ENCODE assay signal across 23 cellular contexts in the genomic region with DNA sequence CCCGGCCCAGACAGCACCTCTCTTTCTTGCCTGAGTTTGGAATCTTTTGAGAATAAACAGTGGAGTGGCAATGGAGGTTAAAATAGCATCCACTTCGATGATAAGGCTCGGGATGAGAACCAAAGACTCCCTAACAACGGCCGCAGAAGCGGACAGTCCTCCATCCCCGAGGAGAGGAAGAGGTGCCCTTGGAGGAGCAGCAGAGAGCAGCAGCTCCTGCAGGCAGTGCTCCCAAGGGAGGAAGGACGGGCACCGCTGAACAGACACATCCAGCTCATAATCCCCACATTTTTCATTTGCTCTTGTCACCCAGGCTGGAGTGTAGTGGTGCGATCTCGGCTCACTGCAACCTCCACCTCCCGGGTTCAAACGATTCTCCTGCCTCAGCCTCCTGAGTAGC.
DNase-seq lines count a peak whose midpoint lies in the region; ATAC-seq, FAIRE-seq and TF ChIP-seq lines count a peak whose summit lies in the region.
"Had no signal": no experiment of that assay in that cellular context is flagged by ENCODE, and none has a peak within 500 bp of the region (broad histone marks: within the 10 kb centered on the region; RNA-seq: fewer than 3 reads in every experiment).

No MANE protein-coding gene starts in this region.

- no peak for ATAC-seq in K562
- ATAC-seq: CD8-positive, alpha-beta T cell; GM12878 had no signal

- H3K79me1 ChIP-seq in neuronal stem cell (ENCODE audit: low read depth, low read length), result no peaks in the 10 kb centered on the region

- in situ Hi-C loops in K562 (cut with MboI) (no loop called here), ACHN (cut with HindIII; ENCODE audit: low pct_ligation_motif_present, low pct_unique_long_range_greater_than_20kb, low sequenced_read_pairs) (no loop called here)

- H3K4ac ChIP-seq in neuronal stem cell (ENCODE audit: low read length), result no peak overlapping the region

- H4K20me1 ChIP-seq in K562 (replicated peaks; ENCODE audit: control insufficient read depth, insufficient read depth, low read length), result no peaks in the 10 kb centered on the region

- TF ChIP-seq CTCF in K562 (IDR thresholded peaks at IDR 0.05 in 2 of 3, conservative IDR thresholded peaks at IDR 0.05 in 1 of 3; ENCODE audit: insufficient read depth in 2 of 3, low read depth in 1 of 3, low read length in 3 of 3), result no peak

- H3K79me2 ChIP-seq in K562 (ENCODE audit: control insufficient read depth, insufficient read depth, low read length), result no peaks in the 10 kb centered on the region

- peak; percentile 12 for DNase-seq in activated CD4-positive, CD25-positive, alpha-beta regulatory T cell treated with anti-CD3 and anti-CD28 coated beads, Interleukin-2, amount 50 U/mL, for 72 hours
- no peak for DNase-seq in activated CD4-positive, CD25-positive, alpha-beta regulatory T cell (lab: John Stamatoyannopoulos, UW)
- no peak for DNase-seq in K562 (ENCODE audit: extremely low read depth in 1 of 4, low spot score in 3 of 4)
- DNase-seq in neuronal stem cell (ENCODE audit: low spot score), result no peak
- no peak for DNase-seq in dedifferentiated amniotic fluid mesenchymal stem cell (ENCODE audit: extremely low spot score)
- DNase-seq in ACHN, result no peak
- DNase-seq: AML-193; BE2C; CD4-positive, CD25-positive, alpha-beta regulatory T cell; CD8-positive, alpha-beta T cell; DMS153; DMS79; EL; GDM1; GM23248; H7; HCEC 1CT had no signal

- POLR2A ChIA-PET in K562 (lab: Yijun Ruan, JAX), result interaction anchor here (0.7 kb wide), 1 partner anchor 70 kb away, joined by 4 read pairs; no protein-coding TSS in a partner anchor

- no peak for TF ChIP-seq RAD21 in K562 (CRISPR knock-in tag; conservative IDR thresholded peaks at IDR 0.05 in 1 of 2, IDR thresholded peaks at IDR 0.05 in 1 of 2)

- H3K9me3 ChIP-seq in K562 (replicated peaks; ENCODE audit: control insufficient read depth, insufficient read depth, low read depth, low read length), result peaks cover 2% of the 10 kb centered on the region; the same call in 1 of the 2 replicates
- peaks cover 0 to 9% of the 10 kb centered on the region in 2 donors for H3K9me3 ChIP-seq in neuronal stem cell (replicated peaks in 1 of 2; ENCODE audit: control insufficient read depth in 2 of 2, insufficient read depth in 1 of 2, low read depth in 1 of 2, low read length in 2 of 2)
- H3K9me3 ChIP-seq: BE2C had no signal

- no peak overlapping the region for H4K8ac ChIP-seq in neuronal stem cell (ENCODE audit: low read depth, low read length)

- FAIRE-seq in K562 (lab: Jason Lieb, UNC), result no peak
- FAIRE-seq: A204.1, GM12878, GM19239, H1 had no signal

- no peak overlapping the region for H2BK15ac ChIP-seq in neuronal stem cell (ENCODE audit: low read length)

- no peak overlapping the region for H2BK12ac ChIP-seq in neuronal stem cell (ENCODE audit: low read length)

- 12% methylated on average over 12 of the region's 13 CpGs for WGBS in K562 (ENCODE audit: insufficient coverage, low coverage, missing lambda C conversion rate)
- no CpG with 5 or more reads among the region's 13 CpGs for WGBS in neuronal stem cell (ENCODE audit: extremely low coverage in 2 of 2, insufficient read length in 2 of 2, insufficient replicate concordance in 1 of 2), 2 donors

- CTCF ChIA-PET in K562 (lab: Yijun Ruan, JAX; ENCODE audit: low intra/inter-chr PET ratio), result no interaction called here

- intact Hi-C loops in K562 (cut with micrococcal nuclease), result no loop called here

- H3K27ac ChIP-seq in K562 (ENCODE audit: extremely low read depth, low read depth, low read length), result no peak overlapping the region
- H3K27ac ChIP-seq in neuronal stem cell (replicated peaks; ENCODE audit: low read length), result no peak overlapping the region
- H3K27ac ChIP-seq: 22Rv1, C4-2B, GM23248 had no signal

- H4K91ac ChIP-seq in neuronal stem cell (ENCODE audit: low read depth, low read length, poor library complexity), result no peak overlapping the region

- peaks cover 0 to 3% of the 10 kb centered on the region in 2 experiments; a peak in 1 of 5 replicates for H3K4me1 ChIP-seq in K562 (replicated peaks in 1 of 2; ENCODE audit: control insufficient read depth in 2 of 2, insufficient read depth in 2 of 2, low read length in 2 of 2)
- peaks cover 0 to 3% of the 10 kb centered on the region in 2 donors for H3K4me1 ChIP-seq in neuronal stem cell (ENCODE audit: control insufficient read depth in 2 of 2, insufficient read depth in 1 of 2, low read depth in 1 of 2, low read length in 2 of 2)
- H3K4me1 ChIP-seq: BE2C had no signal

- H3K4me3 ChIP-seq in K562 (no peak overlapping the region), neuronal stem cell (ENCODE audit: low read length in 2 of 2) (no peak overlapping the region)
- H3K4me3 ChIP-seq: GM12878, GM23248 had no signal

- H3K27me3 ChIP-seq in K562 (ENCODE audit: control insufficient read depth in 2 of 2, insufficient read depth in 2 of 2, low read length in 2 of 2), result peaks cover 35 to 81% of the 10 kb centered on the region in 2 experiments
- no peaks in the 10 kb centered on the region for H3K27me3 ChIP-seq in neuronal stem cell (ENCODE audit: control insufficient read depth in 3 of 3, insufficient read depth in 3 of 3, low read depth in 1 of 3, low read length in 3 of 3)
- H3K27me3 ChIP-seq: BE2C had no signal

- H2AFZ ChIP-seq in K562 (ENCODE audit: low read depth, low read length), result no peak overlapping the region
- H2AFZ ChIP-seq in neuronal stem cell (ENCODE audit: low read length), result no peak overlapping the region
- H2AFZ ChIP-seq: GM23248 had no signal

- no peak for TF ChIP-seq POLR2A in K562 (conservative IDR thresholded peaks at IDR 0.05)

- H2BK120ac ChIP-seq in neuronal stem cell (ENCODE audit: low read depth, low read length), result no peak overlapping the region

- H2AK5ac ChIP-seq in neuronal stem cell (ENCODE audit: low read depth, low read length), result no peak overlapping the region

- H3K9me1 ChIP-seq in K562 (ENCODE audit: control insufficient read depth, insufficient read depth, low read length), result no peaks in the 10 kb centered on the region

- peak overlapping the region; percentile 56 for H3K18ac ChIP-seq in neuronal stem cell (ENCODE audit: low read length)

- TF ChIP-seq EP300 in K562 (IDR thresholded peaks at IDR 0.05; ENCODE audit: low read length), result no peak

- no peaks in the 10 kb centered on the region for H3K36me3 ChIP-seq in K562 (ENCODE audit: control insufficient read depth, insufficient read depth, low read length)
- H3K36me3 ChIP-seq in neuronal stem cell (replicated peaks in 1 of 2; ENCODE audit: control insufficient read depth in 2 of 2, insufficient read depth in 2 of 2, low read length in 2 of 2), result no peaks in the 10 kb centered on the region
- H3K36me3 ChIP-seq: BE2C had no signal

- H3K4me2 ChIP-seq in K562 (ENCODE audit: insufficient read depth, low read length) (no peak overlapping the region), neuronal stem cell (ENCODE audit: insufficient read depth, low read length, poor library complexity, severe bottlenecking) (no peak overlapping the region)

- H3K9ac ChIP-seq in K562 (ENCODE audit: insufficient read depth in 1 of 2, low read depth in 2 of 2, low read length in 2 of 2) (no peak overlapping the region), neuronal stem cell (ENCODE audit: low read depth, low read length, poor library complexity) (no peak overlapping the region)
- H3K9ac ChIP-seq: GM23248 had no signal

- H3K23ac ChIP-seq in neuronal stem cell (ENCODE audit: low read depth, low read length, poor library complexity), result no peak overlapping the region

- H3K14ac ChIP-seq in neuronal stem cell (ENCODE audit: low read length), result no peak overlapping the region

- BruUV-seq in K562 (replicated peaks; lab: Mats Ljungman, UMichigan), result no TSS peak

- peak overlapping the region; percentile 39 for H2BK5ac ChIP-seq in neuronal stem cell (ENCODE audit: low read length)

TF ChIP-seq in K562, 482 proteins besides CTCF, POLR2A, EP300 and RAD21:
- TF ChIP-seq ZFX (CRISPR knock-in tag; IDR thresholded peaks at IDR 0.05), result no peak
- peak; percentile 64 for TF ChIP-seq ZNF263 (CRISPR knock-in tag; IDR thresholded peaks at IDR 0.05; ENCODE audit: borderline replicate concordance)
